ENCODE assay signal across 17 cellular contexts in genomic region chr15:66629817-66630576, GRCh38.
DNase-seq lines count a peak whose midpoint lies in the region; TF ChIP-seq lines count a peak whose summit lies in the region.
"Had no signal": no experiment of that assay in that cellular context is flagged by ENCODE, and none has a peak within 500 bp of the region (broad histone marks: within the 10 kb centered on the region; RNA-seq: fewer than 3 reads in every experiment).

No MANE protein-coding gene starts in this region.

- DNase-seq in COR-L47 (lab: John Stamatoyannopoulos, UW) (peak; percentile 72), HL-60 (ENCODE audit: low read depth in 1 of 2, low spot score in 1 of 2) (no peak), coronary artery (ENCODE audit: low spot score) (peak; percentile 58), kidney glomerular epithelial cell (lab: John Stamatoyannopoulos, UW) (no peak), NCI-H748 treated with DMSO at 0.1 percent for 48 hours (lab: John Stamatoyannopoulos, UW) (no peak)
- DNase-seq in stimulated activated CD4-positive, alpha-beta T cell treated with anti-CD3 and anti-CD28 coated beads, Interleukin-4, amount 100 ng/mL, for 24 hours: no peak
- DNase-seq: activated CD4-positive, alpha-beta T cell treated with anti-CD3 and anti-CD28 coated beads, Interleukin-2, amount 10 ng/mL, durations not matched to agents 7 days and 5 days; activated effector memory CD4-positive, alpha-beta T cell treated with anti-CD3 and anti-CD28 coated beads, Interleukin-2, amount 50 U/mL, for 16 hours; CD4-positive, alpha-beta memory T cell; DMS79; naive B cell; NCI-H510A; SW 1271; testis had no signal

- H3K4me3 Mint-ChIP-seq in nephron: peak overlapping the region in 2 of 3 experiments; percentile 1 to 15
- H3K4me3 Mint-ChIP-seq: activated CD4-positive, alpha-beta T cell treated with anti-CD3 and anti-CD28 coated beads, Interleukin-2, amount 10 ng/mL, durations not matched to agents 7 days and 5 days; CD4-positive, alpha-beta memory T cell; naive B cell; stimulated activated effector memory CD8-positive, alpha-beta T cell treated with anti-CD3 and anti-CD28 coated beads, Interleukin-12 subunit alpha, Interleukin-12 subunit beta, amount 100 ng/mL, for 72 hours had no signal

- no peaks in the 10 kb centered on the region for H3K9me3 Mint-ChIP-seq in nephron
- H3K9me3 Mint-ChIP-seq: activated CD4-positive, alpha-beta T cell treated with anti-CD3 and anti-CD28 coated beads, Interleukin-2, amount 10 ng/mL, durations not matched to agents 7 days and 5 days; naive B cell; stimulated activated effector memory CD8-positive, alpha-beta T cell treated with anti-CD3 and anti-CD28 coated beads, Interleukin-12 subunit alpha, Interleukin-12 subunit beta, amount 100 ng/mL, for 72 hours had no signal

- H3K27ac ChIP-seq in HL-60 (replicated peaks) (peak overlapping the region; percentile 44), coronary artery (peak overlapping the region in 1 of 2 donors; percentile 11)
- H3K27ac ChIP-seq: epithelial cell of prostate, testis had no signal

- H3K27me3 Mint-ChIP-seq in nephron (ENCODE audit: low read depth): no peaks in the 10 kb centered on the region

- no peaks in the 10 kb centered on the region for H3K36me3 Mint-ChIP-seq in nephron (ENCODE audit: low read depth)
- H3K36me3 Mint-ChIP-seq: CD4-positive, alpha-beta memory T cell; naive B cell; stimulated activated effector memory CD8-positive, alpha-beta T cell treated with anti-CD3 and anti-CD28 coated beads, Interleukin-12 subunit alpha, Interleukin-12 subunit beta, amount 100 ng/mL, for 72 hours had no signal

- no peak for TF ChIP-seq CTCF in HL-60 (IDR thresholded peaks at IDR 0.05; ENCODE audit: insufficient read depth, low read length)
- TF ChIP-seq CTCF in coronary artery (IDR thresholded peaks at IDR 0.05): no peak
- no peak for TF ChIP-seq CTCF in nephron (IDR thresholded peaks at IDR 0.05; ENCODE audit: unreplicated experiment in 3 of 3)

- peak overlapping the region; percentile 88 to 96 (median 96) for H3K27ac Mint-ChIP-seq in nephron
- H3K27ac Mint-ChIP-seq: activated CD4-positive, alpha-beta T cell treated with anti-CD3 and anti-CD28 coated beads, Interleukin-2, amount 10 ng/mL, durations not matched to agents 7 days and 5 days; CD4-positive, alpha-beta memory T cell; stimulated activated effector memory CD8-positive, alpha-beta T cell treated with anti-CD3 and anti-CD28 coated beads, Interleukin-12 subunit alpha, Interleukin-12 subunit beta, amount 100 ng/mL, for 72 hours had no signal

- H3K4me3 ChIP-seq in HL-60 (replicated peaks; ENCODE audit: insufficient read depth, low read length) (no peak overlapping the region), coronary artery (no peak overlapping the region)
- H3K4me3 ChIP-seq: testis had no signal

- H3K27me3 ChIP-seq in HL-60 (ENCODE audit: insufficient read depth, poor library complexity, severe bottlenecking): no peaks in the 10 kb centered on the region
- H3K27me3 ChIP-seq: testis had no signal

- H3K4me1 Mint-ChIP-seq in nephron: peaks cover 49% of the 10 kb centered on the region
- H3K4me1 Mint-ChIP-seq: activated CD4-positive, alpha-beta T cell treated with anti-CD3 and anti-CD28 coated beads, Interleukin-2, amount 10 ng/mL, durations not matched to agents 7 days and 5 days; CD4-positive, alpha-beta memory T cell; naive B cell; stimulated activated effector memory CD8-positive, alpha-beta T cell treated with anti-CD3 and anti-CD28 coated beads, Interleukin-12 subunit alpha, Interleukin-12 subunit beta, amount 100 ng/mL, for 72 hours had no signal

Comparison
In these comparisons a context has a peak if more than half of its experiments do, and no peak if none do; other contexts are left out.
1. DNase-seq: peak in COR-L47 (single experiment) and coronary artery (single experiment); none in HL-60 (0 of 2), stimulated activated CD4-positive, alpha-beta T cell treated with anti-CD3 and anti-CD28 coated beads, Interleukin-4, amount 100 ng/mL, for 24 hours (single experiment), kidney glomerular epithelial cell (single experiment) and NCI-H748 treated with DMSO at 0.1 percent for 48 hours (single experiment).